Comparison of ENCODE assay signal across 23 cellular contexts in the genomic region with DNA sequence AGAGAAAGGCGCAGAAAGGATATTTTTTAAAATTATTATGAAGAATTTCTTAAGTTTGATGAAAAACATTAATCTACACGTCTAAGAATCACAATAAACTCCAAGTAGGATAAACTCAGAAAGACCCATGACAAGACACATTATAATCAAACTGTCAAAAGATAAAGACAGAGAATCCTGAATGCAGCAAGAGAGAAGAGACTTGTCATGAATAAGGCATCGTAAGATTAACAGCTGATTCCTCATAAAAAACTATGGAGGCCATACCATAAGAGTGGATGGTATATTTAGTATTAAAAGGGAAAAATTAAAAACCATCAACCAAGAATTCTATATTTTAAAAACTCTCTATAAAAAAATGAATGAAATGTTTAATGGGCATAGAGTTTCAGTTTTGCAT.
"Had no signal": no experiment of that assay in that cellular context is flagged by ENCODE, and none has a peak within 500 bp of the region (broad histone marks: within the 10 kb centered on the region; RNA-seq: fewer than 3 reads in every experiment).

No MANE protein-coding gene starts in this region.

- H3K36me3 Mint-ChIP-seq: IgD-negative memory B cell had no signal

- H3K27me3 Mint-ChIP-seq: IgD-negative memory B cell had no signal

- H3K4me3 ChIP-seq: MG63, SJSA1, SK-N-MC had no signal

- FAIRE-seq: RCC 7860 had no signal

- H3K27me3 ChIP-seq: MG63, SJSA1 had no signal

- DNase-seq: KBM-7, MG63, NCI-H1092, NCI-H1105 treated with DMSO at 0.1 percent for 48 hours, NCI-H1417 treated with DMSO at 0.1 percent for 48 hours, NCI-H146, NCI-H1694 treated with DMSO at 0.1 percent for 48 hours, NCI-H1930, NCI-H2081 treated with DMSO at 0.1 percent for 48 hours, NCI-H2171, NCI-H226, NCI-H446, NCI-H510A, NCI-H524 treated with DMSO at 0.1 percent for 48 hours, NCI-H69, NCI-H774, Right ventricle myocardium superior, RPMI8226, SIG-M5 had no signal

- H3K9me3 ChIP-seq: SJSA1 had no signal

- H3K4me3 Mint-ChIP-seq: IgD-negative memory B cell had no signal

- H3K27ac ChIP-seq: SJSA1, SK-N-MC had no signal
